In genomic region chr2:45192991-45193390, GRCh38 we compare ENCODE assay signal across 6 cellular contexts.
"Had no signal": no experiment of that assay in that cellular context is flagged by ENCODE, and none has a peak within 500 bp of the region (broad histone marks: within the 10 kb centered on the region; RNA-seq: fewer than 3 reads in every experiment).

No MANE protein-coding gene starts in this region.

- H3K4me1 Mint-ChIP-seq: IgD-negative memory B cell had no signal

- H3K27ac ChIP-seq: GM23248 had no signal

- H3K4me3 Mint-ChIP-seq: H9, IgD-negative memory B cell had no signal

- H2AFZ ChIP-seq: GM23248 had no signal

- H3K27ac Mint-ChIP-seq: H9, IgD-negative memory B cell had no signal

- H3K4me3 ChIP-seq: GM23248 had no signal

- H3K9me3 Mint-ChIP-seq: H9 had no signal

- DNase-seq: GM23248, GOT3, H9, HCEC 1CT, KBM-7 had no signal
